ENCODE assay signal across 8 cellular contexts in the genomic region with DNA sequence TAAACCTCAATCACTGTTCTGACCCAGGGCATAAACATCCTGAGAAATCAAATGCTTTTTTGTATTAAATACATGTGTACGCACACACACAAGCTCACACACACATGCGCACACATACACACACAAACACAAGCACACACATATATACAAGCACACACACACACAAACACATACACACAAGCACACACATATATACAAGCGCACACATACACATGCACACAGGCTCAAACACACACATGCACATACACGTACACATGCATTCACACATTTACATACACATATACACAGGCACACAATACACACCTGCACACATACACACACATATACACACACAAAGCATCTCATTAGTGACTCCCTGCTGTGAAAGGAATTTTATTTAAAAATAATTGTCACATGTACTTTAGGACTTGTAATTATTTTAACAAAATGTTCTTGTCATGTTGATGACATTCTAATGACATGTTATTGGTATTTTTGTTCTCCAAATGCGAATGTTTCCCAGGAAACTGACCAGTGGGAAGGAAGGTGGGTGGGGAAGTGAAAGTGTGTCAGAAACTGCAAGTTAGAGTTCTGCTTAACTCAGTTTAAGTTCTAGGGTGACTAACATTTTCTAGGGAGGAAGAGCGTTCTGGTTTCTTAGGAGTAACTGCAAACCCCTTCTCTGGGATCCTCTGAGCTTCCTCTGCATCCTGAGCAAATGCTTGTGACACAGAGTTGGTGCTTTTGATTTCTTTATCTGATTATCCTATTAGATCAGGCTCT.
DNase-seq lines count a peak whose midpoint lies in the region; ATAC-seq and TF ChIP-seq lines count a peak whose summit lies in the region.

No MANE protein-coding gene starts in this region.

- no peak for TF ChIP-seq CTCF in fibroblast of villous mesenchyme (IDR thresholded peaks at IDR 0.05; ENCODE audit: insufficient read depth, low read depth, low read length)

- H3K27me3 ChIP-seq in SJCRH30, result no peaks in the 10 kb centered on the region

- peak overlapping the region; percentile 87 to 94 for H3K27ac Mint-ChIP-seq in stimulated activated naive CD8-positive, alpha-beta T cell treated with anti-CD3 and anti-CD28 coated beads, Interleukin-15, amount 100 ng/mL, for 72 hours

- no peaks in the 10 kb centered on the region for H3K36me3 ChIP-seq in SJCRH30

- peaks cover 32% of the 10 kb centered on the region for H3K4me1 ChIP-seq in SJCRH30

- H3K4me3 ChIP-seq in SJCRH30 (no peak overlapping the region), fibroblast of villous mesenchyme (ENCODE audit: low read depth, low read length) (no peak overlapping the region)

- H3K4me1 Mint-ChIP-seq in stimulated activated naive CD8-positive, alpha-beta T cell treated with anti-CD3 and anti-CD28 coated beads, Interleukin-15, amount 100 ng/mL, for 72 hours, result peaks cover 59% of the 10 kb centered on the region

- peak overlapping the region; percentile 32 for H3K27ac ChIP-seq in SJCRH30

- ATAC-seq in activated CD4-positive, CD25-positive, alpha-beta regulatory T cell treated with anti-CD3 and anti-CD28 coated beads, Interleukin-2, amount 50 U/mL, for 24 hours, result peak; percentile 44 to 52
- peak; percentile 21 for ATAC-seq in HG03045 (IDR thresholded peaks at IDR 0.05; ENCODE audit: unreplicated experiment)
- ATAC-seq in stimulated activated naive CD8-positive, alpha-beta T cell treated with anti-CD3 and anti-CD28 coated beads, Interleukin-15, amount 100 ng/mL, for 72 hours, result peak; percentile 25

- no peaks in the 10 kb centered on the region for H3K9me3 ChIP-seq in SJCRH30 (replicated peaks)

- DNase-seq in activated CD4-positive, CD25-positive, alpha-beta regulatory T cell (lab: John Stamatoyannopoulos, UW), result no peak
- no peak for DNase-seq in SJCRH30
- DNase-seq in fibroblast of villous mesenchyme (ENCODE audit: low read depth), result peak; percentile 39
- DNase-seq in stimulated activated naive CD8-positive, alpha-beta T cell treated with anti-CD3 and anti-CD28 coated beads, Interleukin-15, amount 100 ng/mL, for 72 hours, result no peak
- no peak for DNase-seq in DMS153 treated with DMSO at 0.1 percent for 48 hours (lab: John Stamatoyannopoulos, UW; ENCODE audit: unreplicated experiment)
- no peak for DNase-seq in NCI-H510A (lab: John Stamatoyannopoulos, UW)

- peak overlapping the region; percentile 57 to 64 for H3K4me3 Mint-ChIP-seq in stimulated activated naive CD8-positive, alpha-beta T cell treated with anti-CD3 and anti-CD28 coated beads, Interleukin-15, amount 100 ng/mL, for 72 hours

- H3K9me3 Mint-ChIP-seq in stimulated activated naive CD8-positive, alpha-beta T cell treated with anti-CD3 and anti-CD28 coated beads, Interleukin-15, amount 100 ng/mL, for 72 hours, result no peaks in the 10 kb centered on the region

- H3K27me3 Mint-ChIP-seq in stimulated activated naive CD8-positive, alpha-beta T cell treated with anti-CD3 and anti-CD28 coated beads, Interleukin-15, amount 100 ng/mL, for 72 hours, result no peaks in the 10 kb centered on the region
